In the genomic region with DNA sequence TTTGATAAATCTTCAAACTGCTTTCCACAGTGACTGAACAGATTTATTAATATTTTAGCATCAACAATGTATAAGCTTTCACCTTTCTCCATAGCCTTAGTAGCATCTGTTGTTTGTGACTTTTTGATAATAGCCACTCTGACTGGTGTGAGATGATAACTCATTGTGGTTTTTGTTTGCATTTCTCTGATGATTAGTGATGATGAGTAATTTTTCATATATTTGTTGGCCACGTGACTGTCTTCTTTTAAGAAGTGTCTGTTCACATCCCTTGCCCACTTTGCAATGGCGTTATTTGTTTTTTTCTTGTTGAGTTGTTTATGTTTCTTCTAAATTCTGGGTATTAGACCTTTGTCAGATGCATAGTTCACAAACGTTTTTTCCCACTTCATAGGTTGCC, we compare ENCODE assay signal across 29 cellular contexts.
"Had no signal": no experiment of that assay in that cellular context is flagged by ENCODE, and none has a peak within 500 bp of the region (broad histone marks: within the 10 kb centered on the region; RNA-seq: fewer than 3 reads in every experiment).

No MANE protein-coding gene starts in this region.

- H3K4me3 Mint-ChIP-seq: activated CD4-positive, alpha-beta T cell treated with anti-CD3 and anti-CD28 coated beads for 36 hours; activated CD8-positive, alpha-beta T cell treated with anti-CD3 and anti-CD28 coated beads for 36 hours; activated naive CD4-positive, alpha-beta T cell treated with anti-CD3 and anti-CD28 coated beads, Interleukin-2, amount 10 ng/mL, durations not matched to agents 7 days and 5 days; activated naive CD8-positive, alpha-beta T cell treated with anti-CD3 and anti-CD28 coated beads for 36 hours; activated T-cell treated with anti-CD3 and anti-CD28 coated beads, Interleukin-2, amount 50 U/mL, for 72 hours; T-cell had no signal

- H3K36me3 ChIP-seq: brain microvascular endothelial cell, MG63, Peyer's patch had no signal

- H3K27ac Mint-ChIP-seq: activated CD4-positive, alpha-beta T cell treated with anti-CD3 and anti-CD28 coated beads for 36 hours; activated CD8-positive, alpha-beta T cell treated with anti-CD3 and anti-CD28 coated beads for 36 hours; activated naive CD4-positive, alpha-beta T cell treated with anti-CD3 and anti-CD28 coated beads, Interleukin-2, amount 10 ng/mL, durations not matched to agents 7 days and 5 days; activated naive CD8-positive, alpha-beta T cell treated with anti-CD3 and anti-CD28 coated beads for 36 hours; activated T-cell treated with anti-CD3 and anti-CD28 coated beads, Interleukin-2, amount 50 U/mL, for 72 hours; activated T-helper 2 cell treated with anti-CD3 and anti-CD28 coated beads, Interferon-gamma antibody, Interleukin-2, Interleukin-4, amounts not matched to agents 10 μg/mL and 5 μg/mL and 100 μg/mL, durations not matched to agents 14 hours and 24 hours and 36 hours; T-cell had no signal

- H3K9ac ChIP-seq: KMS-11 had no signal

- H3K36me3 Mint-ChIP-seq: activated naive CD4-positive, alpha-beta T cell treated with anti-CD3 and anti-CD28 coated beads, Interleukin-2, amount 10 ng/mL, durations not matched to agents 7 days and 5 days; activated naive CD8-positive, alpha-beta T cell treated with anti-CD3 and anti-CD28 coated beads for 36 hours; T-cell had no signal

- H3K4me2 ChIP-seq: KMS-11 had no signal

- H3K27me3 ChIP-seq: brain microvascular endothelial cell, MG63, Peyer's patch had no signal

- H3K4me1 ChIP-seq: Peyer's patch had no signal

- DNase-seq: activated CD4-positive, alpha-beta T cell treated with anti-CD3 and anti-CD28 coated beads for 36 hours; activated CD4-positive, CD25-positive, alpha-beta regulatory T cell; activated CD8-positive, alpha-beta memory T cell treated with anti-CD3 and anti-CD28 coated beads, Interleukin-2, amount 50 U/mL, for 4 hours; activated CD8-positive, alpha-beta T cell treated with anti-CD3 and anti-CD28 coated beads for 36 hours; activated gamma-delta T cell treated with Interleukin-2 at 50 U/mL for 16 hours; activated naive CD4-positive, alpha-beta T cell treated with anti-CD3 and anti-CD28 coated beads, Interleukin-2, amount 10 ng/mL, durations not matched to agents 7 days and 5 days; activated naive CD8-positive, alpha-beta T cell treated with anti-CD3 and anti-CD28 coated beads for 36 hours; activated T-cell treated with anti-CD3 and anti-CD28 coated beads, Interleukin-2, amount 50 U/mL, for 72 hours; brain microvascular endothelial cell; caudate nucleus; MG63; MV-4-11; NCI-H1105; NCI-H1436; NCI-H1694 treated with DMSO at 0.1 percent for 48 hours; NCI-H2081; NCI-H510A treated with DMSO at 0.1 percent for 48 hours; NCI-H69; NK-92 treated with Interleukin-12 subunit alpha and Interleukin-12 subunit beta, amount 100 ng/mL, for 24 hours; OCI-M1; Peyer's patch; SIG-M5; T-cell; T-helper 2 cell; T1000 had no signal

- H3K27ac ChIP-seq: brain microvascular endothelial cell, KMS-11, Peyer's patch, SK-N-MC, VCaP had no signal

- H3K9me3 ChIP-seq: MG63, Peyer's patch had no signal

- H3K4me1 Mint-ChIP-seq: activated CD4-positive, alpha-beta T cell treated with anti-CD3 and anti-CD28 coated beads for 36 hours; activated naive CD4-positive, alpha-beta T cell treated with anti-CD3 and anti-CD28 coated beads, Interleukin-2, amount 10 ng/mL, durations not matched to agents 7 days and 5 days; activated naive CD8-positive, alpha-beta T cell treated with anti-CD3 and anti-CD28 coated beads for 36 hours; T-cell had no signal

- H3K4me3 ChIP-seq: MG63, Peyer's patch, SK-N-MC had no signal

- H3K27me3 Mint-ChIP-seq: activated CD4-positive, alpha-beta T cell treated with anti-CD3 and anti-CD28 coated beads for 36 hours; activated CD8-positive, alpha-beta T cell treated with anti-CD3 and anti-CD28 coated beads for 36 hours; activated naive CD4-positive, alpha-beta T cell treated with anti-CD3 and anti-CD28 coated beads, Interleukin-2, amount 10 ng/mL, durations not matched to agents 7 days and 5 days; activated naive CD8-positive, alpha-beta T cell treated with anti-CD3 and anti-CD28 coated beads for 36 hours; T-cell had no signal
